ENCODE assay signal across 8 cellular contexts in the genomic region with DNA sequence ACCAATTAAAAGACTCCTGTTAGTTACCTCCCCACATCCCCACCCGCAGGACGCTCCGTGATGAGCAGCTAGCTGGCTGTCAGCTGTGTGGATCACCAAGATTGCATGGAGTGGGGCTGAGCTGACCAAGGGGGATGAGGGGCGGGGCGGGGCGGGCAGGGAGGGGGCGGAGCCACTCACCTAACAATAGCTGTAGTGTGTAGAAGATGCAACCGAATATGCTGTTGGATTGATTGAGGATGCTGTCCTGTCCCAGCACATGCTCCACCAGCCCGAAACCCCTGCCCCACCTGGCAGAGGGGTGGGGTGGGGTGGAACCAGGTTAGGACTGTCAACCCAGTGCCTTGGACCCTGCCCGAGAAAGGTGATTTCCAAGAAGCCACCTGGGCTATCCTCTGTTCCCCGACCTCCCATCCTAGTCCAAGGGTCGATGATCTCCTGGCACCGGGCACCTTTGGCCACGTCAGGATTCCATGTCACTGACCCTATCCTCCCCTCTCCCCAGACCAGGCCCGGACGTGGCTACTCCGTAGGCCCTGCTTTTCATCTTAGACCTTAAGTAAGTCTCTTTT. TPM values are rescaled to one million over a fixed set of nuclear protein-coding genes. Genes with fewer than 3 reads are reported as not detected.
A peak's percentile ranks its signal among the peaks of the same experiment; 100 is the strongest.
DNase-seq lines count a peak whose midpoint lies in the region; ATAC-seq and FAIRE-seq lines count a peak whose summit lies in the region.

No MANE protein-coding gene starts in this region.

- peak overlapping the region; percentile 93 for H3K4me3 Mint-ChIP-seq in activated naive CD4-positive, alpha-beta T cell treated with anti-CD3 and anti-CD28 coated beads, Interleukin-2, amount 10 ng/mL, durations not matched to agents 7 days and 5 days

- H3K4me1 ChIP-seq in NT2/D1 (ENCODE audit: insufficient read depth, insufficient read length) (peaks cover 7% of the 10 kb centered on the region), mesendoderm (ENCODE audit: control insufficient read depth, low read depth, low read length) (no peaks in the 10 kb centered on the region)

- no peak overlapping the region for H2BK15ac ChIP-seq in mesendoderm (replicated peaks; ENCODE audit: low read depth)

- peaks cover 34% of the 10 kb centered on the region for H3K36me3 ChIP-seq in NT2/D1 (ENCODE audit: insufficient read depth, insufficient read length, low read length)
- H3K36me3 ChIP-seq in mesendoderm (ENCODE audit: control insufficient read depth, insufficient read depth, low read length), result peaks cover 6% of the 10 kb centered on the region

- peak overlapping the region; percentile 66 for H3K4me2 ChIP-seq in mesendoderm (ENCODE audit: low read length)

- H3K4me3 ChIP-seq in NT2/D1 (ENCODE audit: insufficient read length, low read depth) (peak overlapping the region; percentile 99), mesendoderm (ENCODE audit: low read length) (peak overlapping the region; percentile 9)

- CTCF ChIA-PET in activated naive CD4-positive, alpha-beta T cell treated with anti-CD3 and anti-CD28 coated beads, Interleukin-2, amount 10 ng/mL, durations not matched to agents 7 days and 5 days (lab: Charles Lee), result interaction anchor here (0.5 to 0.9 kb wide), 3 partner anchors 9 to 326 kb away, joined by 3 read pairs; no protein-coding TSS in a partner anchor

- no peak overlapping the region for H2BK120ac ChIP-seq in mesendoderm (ENCODE audit: low read depth, low read length)

- H3K23ac ChIP-seq in mesendoderm (ENCODE audit: low read length), result no peak overlapping the region

- peaks cover 14% of the 10 kb centered on the region for H3K36me3 Mint-ChIP-seq in activated naive CD4-positive, alpha-beta T cell treated with anti-CD3 and anti-CD28 coated beads, Interleukin-2, amount 10 ng/mL, durations not matched to agents 7 days and 5 days

- peaks cover 37% of the 10 kb centered on the region for H3K4me1 Mint-ChIP-seq in activated naive CD4-positive, alpha-beta T cell treated with anti-CD3 and anti-CD28 coated beads, Interleukin-2, amount 10 ng/mL, durations not matched to agents 7 days and 5 days

- no peak for DNase-seq in activated naive CD4-positive, alpha-beta T cell treated with anti-CD3 and anti-CD28 coated beads, Interleukin-2, amount 10 ng/mL, durations not matched to agents 7 days and 5 days
- DNase-seq in activated naive CD4-positive, alpha-beta T cell (lab: John Stamatoyannopoulos, UW), result no peak
- DNase-seq in NT2/D1 (ENCODE audit: low read depth, low spot score) (no peak), cerebellum (ENCODE audit: low spot score) (peak; percentile 53), mesendoderm (peak; percentile 74), GM19239 (ENCODE audit: insufficient read length, low spot score) (no peak), amniotic stem cell (lab: John Stamatoyannopoulos, UW) (no peak)

- H3K27ac ChIP-seq in mesendoderm (ENCODE audit: low read depth, low read length), result no peak overlapping the region

- H3K27me3 ChIP-seq in NT2/D1 (ENCODE audit: insufficient read depth, insufficient read length) (no peaks in the 10 kb centered on the region), mesendoderm (ENCODE audit: insufficient read depth, low read length, poor library complexity) (no peaks in the 10 kb centered on the region)

- peaks cover 11% of the 10 kb centered on the region for H3K79me1 ChIP-seq in mesendoderm (ENCODE audit: low read length)

- peaks cover 5% of the 10 kb centered on the region for H3K79me2 ChIP-seq in mesendoderm (ENCODE audit: control insufficient read depth, insufficient read depth, low read length)

- no peak overlapping the region for H3K18ac ChIP-seq in mesendoderm (ENCODE audit: low read length)

- no peak for FAIRE-seq in GM19239 (lab: Jason Lieb, UNC)

- H4K8ac ChIP-seq in mesendoderm (ENCODE audit: low read depth, low read length), result no peak overlapping the region

- H3K56ac ChIP-seq in mesendoderm (ENCODE audit: low read length), result peak overlapping the region; percentile 26

- no peaks in the 10 kb centered on the region for H3K9me3 Mint-ChIP-seq in activated naive CD4-positive, alpha-beta T cell treated with anti-CD3 and anti-CD28 coated beads, Interleukin-2, amount 10 ng/mL, durations not matched to agents 7 days and 5 days

- H3K27ac Mint-ChIP-seq in activated naive CD4-positive, alpha-beta T cell treated with anti-CD3 and anti-CD28 coated beads, Interleukin-2, amount 10 ng/mL, durations not matched to agents 7 days and 5 days, result no peak overlapping the region

- H2BK5ac ChIP-seq in mesendoderm (ENCODE audit: low read length), result no peak overlapping the region

- no peak for ATAC-seq in HG03280 (IDR thresholded peaks at IDR 0.05; ENCODE audit: unreplicated experiment)

- peaks cover 2% of the 10 kb centered on the region for H3K27me3 Mint-ChIP-seq in activated naive CD4-positive, alpha-beta T cell treated with anti-CD3 and anti-CD28 coated beads, Interleukin-2, amount 10 ng/mL, durations not matched to agents 7 days and 5 days

- no CpG with 5 or more reads among the region's 17 CpGs for WGBS in mesendoderm (ENCODE audit: extremely low coverage, insufficient coverage, low lambda C conversion rate)

- H3K4ac ChIP-seq in mesendoderm (ENCODE audit: low read depth, low read length), result no peak overlapping the region

- no peak overlapping the region for H4K5ac ChIP-seq in mesendoderm (ENCODE audit: low read length)

- no peaks in the 10 kb centered on the region for H3K9me3 ChIP-seq in NT2/D1 (ENCODE audit: insufficient read depth, low read length)

- H2AK5ac ChIP-seq in mesendoderm (ENCODE audit: low read length), result no peak overlapping the region

- H3K9ac ChIP-seq in NT2/D1 (ENCODE audit: insufficient read length, low read depth) (peak overlapping the region; percentile 99), mesendoderm (ENCODE audit: low read length) (peak overlapping the region; percentile 35)

RNA-seq across cellular contexts. Expression of a gene that starts 1.4 kb away (rescaled TPM):
- total RNA-seq in cerebellum, result 41.4 TPM
- 106 TPM for polyA plus RNA-seq in mesendoderm (2013, experiment 1 of 2)
- polyA plus RNA-seq in mesendoderm (2013, experiment 2 of 2), result 104 TPM

RNA-seq across cellular contexts. Expression of a gene that starts 4.5 kb away (rescaled TPM):
- total RNA-seq in cerebellum, result 5.0 TPM
- 0.91 TPM for polyA plus RNA-seq in mesendoderm (2013, experiment 1 of 2)
- polyA plus RNA-seq in mesendoderm (2013, experiment 2 of 2), result 0.99 TPM

RNA-seq across cellular contexts. Expression of a gene that starts 15.0 kb away (rescaled TPM):
- total RNA-seq in cerebellum, result 16.9 TPM
- 38.4 TPM for polyA plus RNA-seq in mesendoderm (2013, experiment 1 of 2)
- polyA plus RNA-seq in mesendoderm (2013, experiment 2 of 2), result 38.4 TPM

RNA-seq across cellular contexts. Expression of a gene that starts 19.0 kb away (rescaled TPM):
- total RNA-seq in cerebellum, result 16.7 TPM
- polyA plus RNA-seq in mesendoderm (2013, experiment 1 of 2), result 8.5 TPM
- polyA plus RNA-seq in mesendoderm (2013, experiment 2 of 2), result 9.0 TPM

RNA-seq across cellular contexts. Expression of a gene that starts 19.2 kb away (rescaled TPM):
- 9.3 TPM for total RNA-seq in cerebellum
- 9.6 TPM for polyA plus RNA-seq in mesendoderm (2013, experiment 1 of 2)
- 8.2 TPM for polyA plus RNA-seq in mesendoderm (2013, experiment 2 of 2)

Comparison
In these comparisons a context has a peak if more than half of its experiments do, and no peak if none do; other contexts are left out.
1. DNase-seq: peak in cerebellum (single experiment) and mesendoderm (single experiment); none in activated naive CD4-positive, alpha-beta T cell treated with anti-CD3 and anti-CD28 coated beads, Interleukin-2, amount 10 ng/mL, durations not matched to agents 7 days and 5 days (single experiment), activated naive CD4-positive, alpha-beta T cell (0 of 4), NT2/D1 (single experiment), GM19239 (single experiment) and amniotic stem cell (single experiment).